In genomic region chr16:3183445-3184139, GRCh38 we compare ENCODE assay signal across 9 cellular contexts. TPM values are rescaled to one million over a fixed set of nuclear protein-coding genes. Genes with fewer than 3 reads are reported as not detected.
DNase-seq lines count a peak whose midpoint lies in the region; ATAC-seq lines count a peak whose summit lies in the region.
"Had no signal": no experiment of that assay in that cellular context is flagged by ENCODE, and none has a peak within 500 bp of the region (broad histone marks: within the 10 kb centered on the region; RNA-seq: fewer than 3 reads in every experiment).

No MANE protein-coding gene starts in this region.

- intact Hi-C loops in activated CD4-positive, alpha-beta T cell treated with anti-CD3 and anti-CD28 coated beads, Interleukin-2, amount 10 ng/mL, durations not matched to agents 24 days and 14 days (cut with micrococcal nuclease) = loop anchor here (1.0 kb wide), 1 partner anchor 12 kb away; no protein-coding TSS in a partner anchor
- intact Hi-C loops in activated T-helper 1 cell treated with anti-CD3 and anti-CD28 coated beads, Interleukin-12 subunit alpha, Interleukin-12 subunit beta, Interleukin-2, Interleukin-4 antibody, amounts not matched to agents 30 ng/mL and 10 ng/mL and 1 ng/mL, durations not matched to agents 14 hours and 24 hours and 36 hours (cut with micrococcal nuclease) = loop anchor here (2.0 to 10.0 kb wide), 3 partner anchors 31 to 221 kb away; partner anchors contain the start of genes ZNF174 and ZSCAN32

- H3K4me1 Mint-ChIP-seq in activated CD4-positive, alpha-beta T cell treated with anti-CD3 and anti-CD28 coated beads, Interleukin-2, amount 10 ng/mL, durations not matched to agents 24 days and 14 days = peaks cover 22% of the 10 kb centered on the region
- peaks cover 33% of the 10 kb centered on the region for H3K4me1 Mint-ChIP-seq in activated T-helper 1 cell treated with anti-CD3 and anti-CD28 coated beads, Interleukin-12 subunit alpha, Interleukin-12 subunit beta, Interleukin-2, Interleukin-4 antibody, amounts not matched to agents 30 ng/mL and 10 ng/mL and 1 ng/mL, durations not matched to agents 14 hours and 24 hours and 36 hours (ENCODE audit: low read depth)
- H3K4me1 Mint-ChIP-seq in stimulated activated naive B cell treated with anti-CD40 and anti-IgM and Interleukin-4, amounts not matched to agents 10 μg/mL and 1 μg/mL and 100 μg/mL, for 72 hours = peaks cover 19 to 30% of the 10 kb centered on the region in 2 donors

- peak overlapping the region; percentile 69 for H3K4me3 ChIP-seq in iPS-11a (ENCODE audit: low read depth, low read length)

- peaks cover 19% of the 10 kb centered on the region for H3K9me3 Mint-ChIP-seq in activated CD4-positive, alpha-beta T cell treated with anti-CD3 and anti-CD28 coated beads, Interleukin-2, amount 10 ng/mL, durations not matched to agents 24 days and 14 days
- H3K9me3 Mint-ChIP-seq in activated T-helper 1 cell treated with anti-CD3 and anti-CD28 coated beads, Interleukin-12 subunit alpha, Interleukin-12 subunit beta, Interleukin-2, Interleukin-4 antibody, amounts not matched to agents 30 ng/mL and 10 ng/mL and 1 ng/mL, durations not matched to agents 14 hours and 24 hours and 36 hours = peaks cover 17% of the 10 kb centered on the region
- peaks cover 2 to 5% of the 10 kb centered on the region in 2 donors for H3K9me3 Mint-ChIP-seq in stimulated activated naive B cell treated with anti-CD40 and anti-IgM and Interleukin-4, amounts not matched to agents 10 μg/mL and 1 μg/mL and 100 μg/mL, for 72 hours

- peaks cover 68% of the 10 kb centered on the region for H3K27me3 Mint-ChIP-seq in activated CD4-positive, alpha-beta T cell treated with anti-CD3 and anti-CD28 coated beads, Interleukin-2, amount 10 ng/mL, durations not matched to agents 24 days and 14 days
- H3K27me3 Mint-ChIP-seq in activated T-helper 1 cell treated with anti-CD3 and anti-CD28 coated beads, Interleukin-12 subunit alpha, Interleukin-12 subunit beta, Interleukin-2, Interleukin-4 antibody, amounts not matched to agents 30 ng/mL and 10 ng/mL and 1 ng/mL, durations not matched to agents 14 hours and 24 hours and 36 hours (ENCODE audit: insufficient read depth) = peaks cover 65% of the 10 kb centered on the region
- H3K27me3 Mint-ChIP-seq in stimulated activated naive B cell treated with anti-CD40 and anti-IgM and Interleukin-4, amounts not matched to agents 10 μg/mL and 1 μg/mL and 100 μg/mL, for 72 hours = peaks cover 83 to 90% of the 10 kb centered on the region in 2 donors

- peaks cover 12% of the 10 kb centered on the region for H3K36me3 Mint-ChIP-seq in activated CD4-positive, alpha-beta T cell treated with anti-CD3 and anti-CD28 coated beads, Interleukin-2, amount 10 ng/mL, durations not matched to agents 24 days and 14 days (ENCODE audit: low read depth)
- H3K36me3 Mint-ChIP-seq in activated T-helper 1 cell treated with anti-CD3 and anti-CD28 coated beads, Interleukin-12 subunit alpha, Interleukin-12 subunit beta, Interleukin-2, Interleukin-4 antibody, amounts not matched to agents 30 ng/mL and 10 ng/mL and 1 ng/mL, durations not matched to agents 14 hours and 24 hours and 36 hours (ENCODE audit: low read depth) = peaks cover 10% of the 10 kb centered on the region
- peaks cover 10 to 18% of the 10 kb centered on the region in 2 donors for H3K36me3 Mint-ChIP-seq in stimulated activated naive B cell treated with anti-CD40 and anti-IgM and Interleukin-4, amounts not matched to agents 10 μg/mL and 1 μg/mL and 100 μg/mL, for 72 hours

- ATAC-seq in stimulated activated naive B cell treated with anti-CD40 and anti-IgM and Interleukin-4, amounts not matched to agents 10 μg/mL and 1 μg/mL and 100 μg/mL, for 72 hours (replicated peaks) = no peak
- no peak for ATAC-seq in activated CD4-positive, CD25-positive, alpha-beta regulatory T cell treated with anti-CD3 and anti-CD28 coated beads, Interleukin-2, amount 50 U/mL, for 24 hours
- ATAC-seq in HG03432 (IDR thresholded peaks at IDR 0.05; ENCODE audit: unreplicated experiment) = no peak

- peak overlapping the region; percentile 79 for H3K4me3 Mint-ChIP-seq in activated CD4-positive, alpha-beta T cell treated with anti-CD3 and anti-CD28 coated beads, Interleukin-2, amount 10 ng/mL, durations not matched to agents 24 days and 14 days
- H3K4me3 Mint-ChIP-seq in activated T-helper 1 cell treated with anti-CD3 and anti-CD28 coated beads, Interleukin-12 subunit alpha, Interleukin-12 subunit beta, Interleukin-2, Interleukin-4 antibody, amounts not matched to agents 30 ng/mL and 10 ng/mL and 1 ng/mL, durations not matched to agents 14 hours and 24 hours and 36 hours = peak overlapping the region; percentile 78
- peak overlapping the region; percentile 86 to 88 for H3K4me3 Mint-ChIP-seq in stimulated activated naive B cell treated with anti-CD40 and anti-IgM and Interleukin-4, amounts not matched to agents 10 μg/mL and 1 μg/mL and 100 μg/mL, for 72 hours

- H3K27ac Mint-ChIP-seq in activated CD4-positive, alpha-beta T cell treated with anti-CD3 and anti-CD28 coated beads, Interleukin-2, amount 10 ng/mL, durations not matched to agents 24 days and 14 days = peak overlapping the region; percentile 91
- peak overlapping the region; percentile 84 for H3K27ac Mint-ChIP-seq in activated T-helper 1 cell treated with anti-CD3 and anti-CD28 coated beads, Interleukin-12 subunit alpha, Interleukin-12 subunit beta, Interleukin-2, Interleukin-4 antibody, amounts not matched to agents 30 ng/mL and 10 ng/mL and 1 ng/mL, durations not matched to agents 14 hours and 24 hours and 36 hours
- peak overlapping the region; percentile 90 for H3K27ac Mint-ChIP-seq in stimulated activated naive B cell treated with anti-CD40 and anti-IgM and Interleukin-4, amounts not matched to agents 10 μg/mL and 1 μg/mL and 100 μg/mL, for 72 hours

- DNase-seq in activated CD4-positive, alpha-beta T cell treated with anti-CD3 and anti-CD28 coated beads, Interleukin-2, amount 10 ng/mL, durations not matched to agents 24 days and 14 days = peak; percentile 62
- DNase-seq in activated CD4-positive, alpha-beta T cell treated with anti-CD3 and anti-CD28 coated beads, Interleukin-2, amount 50 U/mL, for 4 hours = no peak
- DNase-seq in activated T-helper 1 cell treated with anti-CD3 and anti-CD28 coated beads, Interleukin-12 subunit alpha, Interleukin-12 subunit beta, Interleukin-2, Interleukin-4 antibody, amounts not matched to agents 30 ng/mL and 10 ng/mL and 1 ng/mL, durations not matched to agents 14 hours and 24 hours and 36 hours (ENCODE audit: low spot score) = no peak
- no peak for DNase-seq in stimulated activated naive B cell treated with anti-CD40 and anti-IgM and Interleukin-4, amounts not matched to agents 10 μg/mL and 1 μg/mL and 100 μg/mL, for 72 hours
- DNase-seq in COLO829 (ENCODE audit: low spot score) = no peak

RNA-seq across cellular contexts. Expression of gene OR1F1, which starts 4.4 kb away (rescaled TPM):
- not detected in 2 replicates for total RNA-seq in activated CD4-positive, alpha-beta T cell treated with anti-CD3 and anti-CD28 coated beads, Interleukin-2, amount 10 ng/mL, durations not matched to agents 24 days and 14 days
- total RNA-seq in activated T-helper 1 cell treated with anti-CD3 and anti-CD28 coated beads, Interleukin-12 subunit alpha, Interleukin-12 subunit beta, Interleukin-2, Interleukin-4 antibody, amounts not matched to agents 30 ng/mL and 10 ng/mL and 1 ng/mL, durations not matched to agents 14 hours and 24 hours and 36 hours = not detected in 2 replicates
- total RNA-seq: lung microvascular endothelial cell had no signal

RNA-seq across cellular contexts. Expression of gene ZNF213, which starts 48.8 kb away (rescaled TPM):
- 9.5 and 10.6 TPM in 2 replicates for total RNA-seq in activated CD4-positive, alpha-beta T cell treated with anti-CD3 and anti-CD28 coated beads, Interleukin-2, amount 10 ng/mL, durations not matched to agents 24 days and 14 days
- total RNA-seq in activated T-helper 1 cell treated with anti-CD3 and anti-CD28 coated beads, Interleukin-12 subunit alpha, Interleukin-12 subunit beta, Interleukin-2, Interleukin-4 antibody, amounts not matched to agents 30 ng/mL and 10 ng/mL and 1 ng/mL, durations not matched to agents 14 hours and 24 hours and 36 hours = 9.6 and 12.4 TPM in 2 replicates

RNA-seq across cellular contexts. Expression of gene ZNF200, which starts 51.4 kb away (rescaled TPM):
- 13.1 and 13.4 TPM in 2 replicates for total RNA-seq in activated CD4-positive, alpha-beta T cell treated with anti-CD3 and anti-CD28 coated beads, Interleukin-2, amount 10 ng/mL, durations not matched to agents 24 days and 14 days
- 13.6 and 15.8 TPM in 2 replicates for total RNA-seq in activated T-helper 1 cell treated with anti-CD3 and anti-CD28 coated beads, Interleukin-12 subunit alpha, Interleukin-12 subunit beta, Interleukin-2, Interleukin-4 antibody, amounts not matched to agents 30 ng/mL and 10 ng/mL and 1 ng/mL, durations not matched to agents 14 hours and 24 hours and 36 hours
